ENCODE assay signal across 10 cellular contexts in genomic region chr6:137297887-137298286, GRCh38.
A peak's percentile ranks its signal among the peaks of the same experiment; 100 is the strongest.
DNase-seq lines count a peak whose midpoint lies in the region; ATAC-seq, FAIRE-seq and TF ChIP-seq lines count a peak whose summit lies in the region.
"Had no signal": no experiment of that assay in that cellular context is flagged by ENCODE, and none has a peak within 500 bp of the region (broad histone marks: within the 10 kb centered on the region; RNA-seq: fewer than 3 reads in every experiment).

No MANE protein-coding gene starts in this region.

- H3K4me3 ChIP-seq in NB4 (ENCODE audit: low read depth, low read length), result no peak overlapping the region
- no peak overlapping the region for H3K4me3 ChIP-seq in left lung
- H3K4me3 ChIP-seq: BLaER1, ovary had no signal

- peaks cover 0 to 25% of the 10 kb centered on the region in 2 donors for H3K4me1 ChIP-seq in left lung
- H3K4me1 ChIP-seq: BLaER1 had no signal

- TF ChIP-seq POLR2A in NB4 (IDR thresholded peaks at IDR 0.05; ENCODE audit: extremely low read depth, insufficient read length), result no peak
- TF ChIP-seq POLR2A in GM12891 (IDR thresholded peaks at IDR 0.05; ENCODE audit: low read depth, low read length), result no peak

- no peaks in the 10 kb centered on the region for H3K27me3 ChIP-seq in left lung
- H3K27me3 ChIP-seq: BLaER1, ovary had no signal

- ATAC-seq in left lung (peak; percentile 49), esophagus mucosa (no peak), HG03571 (IDR thresholded peaks at IDR 0.05; ENCODE audit: unreplicated experiment) (no peak)

- intact Hi-C loops in left lung (cut with DNase I), result no loop called here

- H3K36me3 ChIP-seq in left lung, result no peaks in the 10 kb centered on the region
- H3K36me3 ChIP-seq: BLaER1, ovary had no signal

- peak overlapping the region in 1 of 2 donors; percentile 10 for H3K27ac ChIP-seq in left lung
- H3K27ac ChIP-seq: BLaER1, ovary had no signal

- TF ChIP-seq CTCF in NB4 (IDR thresholded peaks at IDR 0.05; ENCODE audit: low read depth, low read length) (no peak), left lung (IDR thresholded peaks at IDR 0.05) (no peak)

- FAIRE-seq in GM12891 (lab: Jason Lieb, UNC), result no peak

- no peaks in the 10 kb centered on the region for H3K9me3 ChIP-seq in left lung
- H3K9me3 ChIP-seq: ovary had no signal

- DNase-seq in CD1c-positive myeloid dendritic cell (ENCODE audit: extremely low spot score) (peak; percentile 84), NB4 (ENCODE audit: low read depth) (peak; percentile 19), dermis blood vessel endothelial cell (peak; percentile 79), left lung (no peak), activated gamma-delta T cell (lab: John Stamatoyannopoulos, UW) (no peak), GM12891 (ENCODE audit: insufficient read length, low spot score) (no peak)

TF ChIP-seq in GM12891, 5 proteins besides CTCF, POLR2A, EP300 and RAD21:
- TF ChIP-seq PAX5 (IDR thresholded peaks at IDR 0.05; ENCODE audit: insufficient read depth, low read length, severe bottlenecking) (no peak), POLR2AphosphoS5 (IDR thresholded peaks at IDR 0.05; ENCODE audit: low read depth, low read length) (no peak), TAF1 (IDR thresholded peaks at IDR 0.05; ENCODE audit: low read depth, low read length) (no peak), SPI1 (IDR thresholded peaks at IDR 0.05; ENCODE audit: low read depth, low read length) (no peak), POU2F2 (IDR thresholded peaks at IDR 0.05; ENCODE audit: low read depth, low read length) (no peak)

Comparison
In these comparisons a context has a peak if more than half of its experiments do, and no peak if none do; other contexts are left out.
1. DNase-seq: peak in CD1c-positive myeloid dendritic cell (single experiment), NB4 (single experiment) and dermis blood vessel endothelial cell (single experiment); none in left lung (0 of 2), activated gamma-delta T cell (single experiment) and GM12891 (single experiment).